ENCODE assay signal across 2 cellular contexts in the genomic region with DNA sequence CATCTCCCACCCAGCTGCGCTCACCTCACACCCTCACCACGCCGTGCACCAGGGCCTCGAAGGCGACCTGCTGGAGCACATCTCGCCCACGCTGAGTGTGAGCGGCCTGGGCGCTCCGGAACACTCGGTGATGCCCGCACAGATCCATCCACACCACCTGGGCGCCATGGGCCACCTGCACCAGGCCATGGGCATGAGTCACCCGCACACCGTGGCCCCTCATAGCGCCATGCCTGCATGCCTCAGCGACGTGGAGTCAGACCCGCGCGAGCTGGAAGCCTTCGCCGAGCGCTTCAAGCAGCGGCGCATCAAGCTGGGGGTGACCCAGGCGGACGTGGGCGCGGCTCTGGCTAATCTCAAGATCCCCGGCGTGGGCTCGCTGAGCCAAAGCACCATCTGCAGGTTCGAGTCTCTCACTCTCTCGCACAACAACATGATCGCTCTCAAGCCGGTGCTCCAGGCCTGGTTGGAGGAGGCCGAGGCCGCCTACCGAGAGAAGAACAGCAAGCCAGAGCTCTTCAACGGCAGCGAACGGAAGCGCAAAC.
TF ChIP-seq lines count a peak whose summit lies in the region.

No MANE protein-coding gene starts in this region.

TF ChIP-seq in SK-N-SH, 30 proteins besides CTCF, POLR2A, EP300 and RAD21 (continued from another document):
- no peak for TF ChIP-seq FOXM1 (IDR thresholded peaks at IDR 0.05; ENCODE audit: low read depth)
- TF ChIP-seq EZH2phosphoT487 (IDR thresholded peaks at IDR 0.05; ENCODE audit: borderline replicate concordance, low read depth), result no peak
- TF ChIP-seq YY1 (IDR thresholded peaks at IDR 0.05; ENCODE audit: low read depth), result no peak
- TF ChIP-seq, protein P1, sequence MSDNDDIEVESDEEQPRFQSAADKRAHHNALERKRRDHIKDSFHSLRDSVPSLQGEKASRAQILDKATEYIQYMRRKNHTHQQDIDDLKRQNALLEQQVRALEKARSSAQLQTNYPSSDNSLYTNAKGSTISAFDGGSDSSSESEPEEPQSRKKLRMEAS (IDR thresholded peaks at IDR 0.05; ENCODE audit: low read depth), result no peak

TF ChIP-seq in SK-N-SH treated with all-trans-retinoic acid at 6 μM for 48 hours, 23 proteins besides CTCF, POLR2A, EP300 and RAD21 (continued from another document):
- TF ChIP-seq, protein P2, sequence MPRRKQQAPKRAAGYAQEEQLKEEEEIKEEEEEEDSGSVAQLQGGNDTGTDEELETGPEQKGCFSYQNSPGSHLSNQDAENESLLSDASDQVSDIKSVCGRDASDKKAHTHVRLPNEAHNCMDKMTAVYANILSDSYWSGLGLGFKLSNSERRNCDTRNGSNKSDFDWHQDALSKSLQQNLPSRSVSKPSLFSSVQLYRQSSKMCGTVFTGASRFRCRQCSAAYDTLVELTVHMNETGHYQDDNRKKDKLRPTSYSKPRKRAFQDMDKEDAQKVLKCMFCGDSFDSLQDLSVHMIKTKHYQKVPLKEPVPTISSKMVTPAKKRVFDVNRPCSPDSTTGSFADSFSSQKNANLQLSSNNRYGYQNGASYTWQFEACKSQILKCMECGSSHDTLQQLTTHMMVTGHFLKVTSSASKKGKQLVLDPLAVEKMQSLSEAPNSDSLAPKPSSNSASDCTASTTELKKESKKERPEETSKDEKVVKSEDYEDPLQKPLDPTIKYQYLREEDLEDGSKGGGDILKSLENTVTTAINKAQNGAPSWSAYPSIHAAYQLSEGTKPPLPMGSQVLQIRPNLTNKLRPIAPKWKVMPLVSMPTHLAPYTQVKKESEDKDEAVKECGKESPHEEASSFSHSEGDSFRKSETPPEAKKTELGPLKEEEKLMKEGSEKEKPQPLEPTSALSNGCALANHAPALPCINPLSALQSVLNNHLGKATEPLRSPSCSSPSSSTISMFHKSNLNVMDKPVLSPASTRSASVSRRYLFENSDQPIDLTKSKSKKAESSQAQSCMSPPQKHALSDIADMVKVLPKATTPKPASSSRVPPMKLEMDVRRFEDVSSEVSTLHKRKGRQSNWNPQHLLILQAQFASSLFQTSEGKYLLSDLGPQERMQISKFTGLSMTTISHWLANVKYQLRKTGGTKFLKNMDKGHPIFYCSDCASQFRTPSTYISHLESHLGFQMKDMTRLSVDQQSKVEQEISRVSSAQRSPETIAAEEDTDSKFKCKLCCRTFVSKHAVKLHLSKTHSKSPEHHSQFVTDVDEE (CRISPR knock-in tag; IDR thresholded peaks at IDR 0.05), result no peak
- TF ChIP-seq ISL1 (CRISPR knock-in tag; IDR thresholded peaks at IDR 0.05) (no peak), GLIS3 (CRISPR knock-in tag; IDR thresholded peaks at IDR 0.05) (no peak), ARNTL (CRISPR knock-in tag; IDR thresholded peaks at IDR 0.05; ENCODE audit: borderline replicate concordance, low read depth) (no peak), BACH2 (CRISPR knock-in tag; IDR thresholded peaks at IDR 0.05; ENCODE audit: borderline replicate concordance) (no peak), TCF4 (CRISPR knock-in tag; IDR thresholded peaks at IDR 0.05; ENCODE audit: borderline replicate concordance) (no peak), TOX (CRISPR knock-in tag; IDR thresholded peaks at IDR 0.05; ENCODE audit: borderline replicate concordance) (no peak), ZNF565 (CRISPR knock-in tag; conservative IDR thresholded peaks at IDR 0.05; ENCODE audit: low read depth) (no peak), RARB (CRISPR knock-in tag; IDR thresholded peaks at IDR 0.05) (no peak)
- TF ChIP-seq, protein P3, sequence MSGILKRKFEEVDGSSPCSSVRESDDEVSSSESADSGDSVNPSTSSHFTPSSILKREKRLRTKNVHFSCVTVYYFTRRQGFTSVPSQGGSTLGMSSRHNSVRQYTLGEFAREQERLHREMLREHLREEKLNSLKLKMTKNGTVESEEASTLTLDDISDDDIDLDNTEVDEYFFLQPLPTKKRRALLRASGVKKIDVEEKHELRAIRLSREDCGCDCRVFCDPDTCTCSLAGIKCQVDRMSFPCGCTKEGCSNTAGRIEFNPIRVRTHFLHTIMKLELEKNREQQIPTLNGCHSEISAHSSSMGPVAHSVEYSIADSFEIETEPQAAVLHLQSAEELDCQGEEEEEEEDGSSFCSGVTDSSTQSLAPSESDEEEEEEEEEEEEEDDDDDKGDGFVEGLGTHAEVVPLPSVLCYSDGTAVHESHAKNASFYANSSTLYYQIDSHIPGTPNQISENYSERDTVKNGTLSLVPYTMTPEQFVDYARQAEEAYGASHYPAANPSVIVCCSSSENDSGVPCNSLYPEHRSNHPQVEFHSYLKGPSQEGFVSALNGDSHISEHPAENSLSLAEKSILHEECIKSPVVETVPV (CRISPR knock-in tag; IDR thresholded peaks at IDR 0.05), result no peak
- TF ChIP-seq, protein P4, sequence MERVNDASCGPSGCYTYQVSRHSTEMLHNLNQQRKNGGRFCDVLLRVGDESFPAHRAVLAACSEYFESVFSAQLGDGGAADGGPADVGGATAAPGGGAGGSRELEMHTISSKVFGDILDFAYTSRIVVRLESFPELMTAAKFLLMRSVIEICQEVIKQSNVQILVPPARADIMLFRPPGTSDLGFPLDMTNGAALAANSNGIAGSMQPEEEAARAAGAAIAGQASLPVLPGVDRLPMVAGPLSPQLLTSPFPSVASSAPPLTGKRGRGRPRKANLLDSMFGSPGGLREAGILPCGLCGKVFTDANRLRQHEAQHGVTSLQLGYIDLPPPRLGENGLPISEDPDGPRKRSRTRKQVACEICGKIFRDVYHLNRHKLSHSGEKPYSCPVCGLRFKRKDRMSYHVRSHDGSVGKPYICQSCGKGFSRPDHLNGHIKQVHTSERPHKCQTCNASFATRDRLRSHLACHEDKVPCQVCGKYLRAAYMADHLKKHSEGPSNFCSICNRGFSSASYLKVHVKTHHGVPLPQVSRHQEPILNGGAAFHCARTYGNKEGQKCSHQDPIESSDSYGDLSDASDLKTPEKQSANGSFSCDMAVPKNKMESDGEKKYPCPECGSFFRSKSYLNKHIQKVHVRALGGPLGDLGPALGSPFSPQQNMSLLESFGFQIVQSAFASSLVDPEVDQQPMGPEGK (CRISPR knock-in tag; IDR thresholded peaks at IDR 0.05; ENCODE audit: borderline replicate concordance), result no peak
- TF ChIP-seq, protein P5, sequence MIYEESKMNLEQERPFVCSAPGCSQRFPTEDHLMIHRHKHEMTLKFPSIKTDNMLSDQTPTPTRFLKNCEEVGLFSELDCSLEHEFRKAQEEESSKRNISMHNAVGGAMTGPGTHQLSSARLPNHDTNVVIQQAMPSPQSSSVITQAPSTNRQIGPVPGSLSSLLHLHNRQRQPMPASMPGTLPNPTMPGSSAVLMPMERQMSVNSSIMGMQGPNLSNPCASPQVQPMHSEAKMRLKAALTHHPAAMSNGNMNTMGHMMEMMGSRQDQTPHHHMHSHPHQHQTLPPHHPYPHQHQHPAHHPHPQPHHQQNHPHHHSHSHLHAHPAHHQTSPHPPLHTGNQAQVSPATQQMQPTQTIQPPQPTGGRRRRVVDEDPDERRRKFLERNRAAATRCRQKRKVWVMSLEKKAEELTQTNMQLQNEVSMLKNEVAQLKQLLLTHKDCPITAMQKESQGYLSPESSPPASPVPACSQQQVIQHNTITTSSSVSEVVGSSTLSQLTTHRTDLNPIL (CRISPR knock-in tag; IDR thresholded peaks at IDR 0.05; ENCODE audit: low read depth), result no peak
- TF ChIP-seq, protein P6, sequence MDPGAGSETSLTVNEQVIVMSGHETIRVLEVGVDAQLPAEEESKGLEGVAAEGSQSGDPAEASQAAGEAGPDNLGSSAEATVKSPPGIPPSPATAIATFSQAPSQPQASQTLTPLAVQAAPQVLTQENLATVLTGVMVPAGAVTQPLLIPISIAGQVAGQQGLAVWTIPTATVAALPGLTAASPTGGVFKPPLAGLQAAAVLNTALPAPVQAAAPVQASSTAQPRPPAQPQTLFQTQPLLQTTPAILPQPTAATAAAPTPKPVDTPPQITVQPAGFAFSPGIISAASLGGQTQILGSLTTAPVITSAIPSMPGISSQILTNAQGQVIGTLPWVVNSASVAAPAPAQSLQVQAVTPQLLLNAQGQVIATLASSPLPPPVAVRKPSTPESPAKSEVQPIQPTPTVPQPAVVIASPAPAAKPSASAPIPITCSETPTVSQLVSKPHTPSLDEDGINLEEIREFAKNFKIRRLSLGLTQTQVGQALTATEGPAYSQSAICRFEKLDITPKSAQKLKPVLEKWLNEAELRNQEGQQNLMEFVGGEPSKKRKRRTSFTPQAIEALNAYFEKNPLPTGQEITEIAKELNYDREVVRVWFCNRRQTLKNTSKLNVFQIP (CRISPR knock-in tag; IDR thresholded peaks at IDR 0.05; ENCODE audit: borderline replicate concordance, low read depth), result no peak
